ENCODE assay signal across 8 cellular contexts in genomic region chr9:36407122-36407723, GRCh38. TPM values are rescaled to one million over a fixed set of nuclear protein-coding genes. Genes with fewer than 3 reads are reported as not detected.
DNase-seq lines count a peak whose midpoint lies in the region; ATAC-seq and TF ChIP-seq lines count a peak whose summit lies in the region.

No MANE protein-coding gene starts in this region.

- peaks cover 3 to 4% of the 10 kb centered on the region in 2 donors for H3K36me3 Mint-ChIP-seq in CD14-positive monocyte
- peaks cover 4 to 14% (median 4%) of the 10 kb centered on the region in 3 experiments; a peak in 5 of 7 replicates for H3K36me3 Mint-ChIP-seq in H9 (ENCODE audit: insufficient read depth in 1 of 3, low read depth in 3 of 3)

- H3K4me1 Mint-ChIP-seq in CD14-positive monocyte (peaks cover 1% of the 10 kb centered on the region), H9 (peaks cover 15 to 20% of the 10 kb centered on the region in 2 experiments)

- H3K56ac ChIP-seq in H9 (ENCODE audit: insufficient read length, low read depth, low read length) = no peak overlapping the region

- no peak overlapping the region for H3K4me3 Mint-ChIP-seq in CD14-positive monocyte
- H3K4me3 Mint-ChIP-seq in H9 = no peak overlapping the region

- H3K9me3 Mint-ChIP-seq in CD14-positive monocyte (peaks cover 0 to 11% (median 0%) of the 10 kb centered on the region in 7 donors), H9 (peaks cover 0 to 4% of the 10 kb centered on the region in 2 experiments; a peak in 3 of 5 replicates)

- peak overlapping the region in 5 of 7 donors; percentile 19 to 82 (median 60) for H3K27ac Mint-ChIP-seq in CD14-positive monocyte
- H3K27ac Mint-ChIP-seq in H9 = peak overlapping the region; percentile 35 to 89 (median 80); a peak in 5 of 7 replicates

- H2AK5ac ChIP-seq in H9 (ENCODE audit: insufficient read length, low read length) = no peak overlapping the region

- no peak overlapping the region for H4K5ac ChIP-seq in H9 (ENCODE audit: insufficient read length, low read depth, low read length)

- H2BK5ac ChIP-seq in H9 (ENCODE audit: insufficient read length, low read length) = no peak overlapping the region

- H4K91ac ChIP-seq in H9 (ENCODE audit: insufficient read length, low read depth, low read length) = no peak overlapping the region

- H2BK15ac ChIP-seq in H9 (ENCODE audit: low read depth, low read length) = no peak overlapping the region

- H3K9ac ChIP-seq in H9 (ENCODE audit: extremely low read depth, insufficient read length, low read length) = no peak overlapping the region

- H4K8ac ChIP-seq in H9 (replicated peaks; ENCODE audit: insufficient read length, low read depth, low read length) = no peak overlapping the region

- no peak overlapping the region for H3K23ac ChIP-seq in H9 (ENCODE audit: insufficient read length, low read depth, low read length)

- no peak overlapping the region for H2BK20ac ChIP-seq in H9 (ENCODE audit: low read depth, low read length, poor library complexity, severe bottlenecking)

- no peak overlapping the region for H3K27ac ChIP-seq in H9 (ENCODE audit: insufficient read length, low read depth, low read length)

- no peaks in the 10 kb centered on the region for H3K27me3 ChIP-seq in H9 (ENCODE audit: insufficient read depth, low read length)

- H4K20me1 ChIP-seq in H9 (ENCODE audit: control insufficient read depth, insufficient read depth, insufficient read length) = no peaks in the 10 kb centered on the region

- DNase-seq in CD14-positive monocyte (ENCODE audit: low spot score) = peak; percentile 49
- DNase-seq in H9 = peak; percentile 67
- peak; percentile 56 for DNase-seq in NCI-H2227 (lab: John Stamatoyannopoulos, UW; ENCODE audit: unreplicated experiment)
- peak; percentile 73 for DNase-seq in cerebellum (ENCODE audit: low spot score)
- peak; percentile 78 for DNase-seq in kidney tubule cell (ENCODE audit: low spot score)
- peak; percentile 44 to 47 for DNase-seq in stimulated activated CD4-positive, alpha-beta T cell treated with anti-CD3 and anti-CD28 coated beads, Interleukin-2, amount 100 ng/mL, for 48 hours

- intact Hi-C loops in CD14-positive monocyte (cut with micrococcal nuclease) = loop anchor here (2.0 to 5.0 kb wide), 3 partner anchors 150 to 320 kb away; partner anchors contain the start of gene MELK (in 1 of the 2)

- no peak overlapping the region for H2BK12ac ChIP-seq in H9 (ENCODE audit: insufficient read length, low read depth, low read length)

- H3K9me3 ChIP-seq in H9 (ENCODE audit: control insufficient read depth, low read depth, low read length) = no peaks in the 10 kb centered on the region

- peaks cover 0 to 2% (median 0%) of the 10 kb centered on the region in 3 donors for H3K27me3 Mint-ChIP-seq in CD14-positive monocyte (ENCODE audit: low read depth in 3 of 3)
- no peaks in the 10 kb centered on the region for H3K27me3 Mint-ChIP-seq in H9 (ENCODE audit: low read depth)

- no peak overlapping the region for H2AFZ ChIP-seq in H9 (ENCODE audit: low read length)

- H3K18ac ChIP-seq in H9 (ENCODE audit: insufficient read length, low read depth, low read length) = no peak overlapping the region

- H3K79me1 ChIP-seq in H9 (ENCODE audit: insufficient read depth, low read depth, low read length, poor library complexity, severe bottlenecking) = no peaks in the 10 kb centered on the region

- H3K14ac ChIP-seq in H9 (ENCODE audit: insufficient read depth, low read length) = no peak overlapping the region

- TF ChIP-seq CTCF in CD14-positive monocyte (IDR thresholded peaks at IDR 0.05) = peak; percentile 92
- peak; percentile 94 for TF ChIP-seq CTCF in H9 (conservative IDR thresholded peaks at IDR 0.05)

- peak; percentile 77 to 88 for ATAC-seq in activated CD4-positive, CD25-positive, alpha-beta regulatory T cell treated with anti-CD3 and anti-CD28 coated beads, Interleukin-2, amount 50 U/mL, for 24 hours
- ATAC-seq in HG02571 (IDR thresholded peaks at IDR 0.05; ENCODE audit: unreplicated experiment) = no peak

- WGBS in H9 (ENCODE audit: extremely low coverage, insufficient read length, low lambda C conversion rate) = no CpG with 5 or more reads among the region's 4 CpGs

- H2BK120ac ChIP-seq in H9 (ENCODE audit: low read depth, low read length, poor library complexity, severe bottlenecking) = no peak overlapping the region

- H3K4me1 ChIP-seq in H9 (ENCODE audit: insufficient read depth, low read length) = no peaks in the 10 kb centered on the region; the same call in 1 of the 2 replicates

- no peak overlapping the region for H3K4me2 ChIP-seq in H9 (ENCODE audit: insufficient read depth, insufficient read length, low read length)

- peaks cover 6% of the 10 kb centered on the region for H3K79me2 ChIP-seq in H9 (ENCODE audit: insufficient read depth, low read length)

- H3T11ph ChIP-seq in H9 (ENCODE audit: low read length) = no peak overlapping the region

- no peaks in the 10 kb centered on the region for H3K23me2 ChIP-seq in H9 (ENCODE audit: insufficient read length, low read depth, low read length, poor library complexity, severe bottlenecking)

- no peak overlapping the region for H3K4ac ChIP-seq in H9 (ENCODE audit: low read depth, low read length)

RNA-seq across cellular contexts. Expression of gene RNF38, which starts 7.2 kb away (rescaled TPM):
- polyA plus RNA-seq in CD14-positive monocyte = 10 to 100 TPM; 11.3 to 13.6 TPM
- 58.8 and 60.2 TPM in 2 replicates for total RNA-seq in H9 (2021)
- 50.4 TPM for total RNA-seq in cerebellum
